ENCODE assay signal across 13 cellular contexts in genomic region chr19:35777411-35777841, GRCh38.
DNase-seq lines count a peak whose midpoint lies in the region.
"Had no signal": no experiment of that assay in that cellular context is flagged by ENCODE, and none has a peak within 500 bp of the region (broad histone marks: within the 10 kb centered on the region; RNA-seq: fewer than 3 reads in every experiment).

No MANE protein-coding gene starts in this region.

- H3K27ac ChIP-seq in iPS-20b (ENCODE audit: low read length), result no peak overlapping the region
- H3K27ac ChIP-seq: pancreas, uterus had no signal

- H3K4me3 Mint-ChIP-seq in activated naive CD4-positive, alpha-beta T cell treated with anti-CD3 and anti-CD28 coated beads, Interleukin-2, amount 10 ng/mL, durations not matched to agents 7 days and 5 days, result no peak overlapping the region

- peaks cover 40% of the 10 kb centered on the region for H3K27me3 ChIP-seq in iPS-20b (ENCODE audit: insufficient read depth, low read length)
- H3K27me3 ChIP-seq: pancreas, uterus had no signal

- CTCF ChIA-PET in activated naive CD4-positive, alpha-beta T cell treated with anti-CD3 and anti-CD28 coated beads, Interleukin-2, amount 10 ng/mL, durations not matched to agents 7 days and 5 days (lab: Charles Lee), result interaction anchor here (1.4 kb wide), 1 partner anchor 42 kb away, joined by 5 read pairs; no protein-coding TSS in a partner anchor

- no peak for DNase-seq in activated naive CD4-positive, alpha-beta T cell treated with anti-CD3 and anti-CD28 coated beads, Interleukin-2, amount 10 ng/mL, durations not matched to agents 7 days and 5 days
- DNase-seq in activated naive CD4-positive, alpha-beta T cell (lab: John Stamatoyannopoulos, UW), result no peak
- DNase-seq in superior temporal gyrus (ENCODE audit: extremely low spot score) (peak; percentile 60), NCI-H1694 (lab: John Stamatoyannopoulos, UW) (no peak), NCI-H345 treated with DMSO at 0.1 percent for 48 hours (lab: John Stamatoyannopoulos, UW; ENCODE audit: unreplicated experiment) (no peak)
- DNase-seq: amniotic stem cell; left ventricle myocardium superior; NCI-H1105; NCI-H510A; stimulated activated CD8-positive, alpha-beta memory T cell treated with anti-CD3 and anti-CD28 coated beads, Interleukin-4, amount 100 ng/mL, for 48 hours; uterus had no signal

- H3K9ac ChIP-seq in iPS-20b (ENCODE audit: low read depth, low read length), result no peak overlapping the region

- H3K4me3 ChIP-seq in iPS-20b (ENCODE audit: low read length), result peak overlapping the region; percentile 40; the same call in 1 of the 2 replicates
- H3K4me3 ChIP-seq: pancreas, uterus had no signal

- no peaks in the 10 kb centered on the region for H3K27me3 Mint-ChIP-seq in activated naive CD4-positive, alpha-beta T cell treated with anti-CD3 and anti-CD28 coated beads, Interleukin-2, amount 10 ng/mL, durations not matched to agents 7 days and 5 days

- no peaks in the 10 kb centered on the region for H3K36me3 ChIP-seq in iPS-20b (ENCODE audit: insufficient read depth, low read depth, low read length)
- H3K36me3 ChIP-seq: pancreas, uterus had no signal

- peak overlapping the region; percentile 66 for H3K27ac Mint-ChIP-seq in activated naive CD4-positive, alpha-beta T cell treated with anti-CD3 and anti-CD28 coated beads, Interleukin-2, amount 10 ng/mL, durations not matched to agents 7 days and 5 days

- H3K9me3 Mint-ChIP-seq in activated naive CD4-positive, alpha-beta T cell treated with anti-CD3 and anti-CD28 coated beads, Interleukin-2, amount 10 ng/mL, durations not matched to agents 7 days and 5 days, result no peaks in the 10 kb centered on the region

- peaks cover 35% of the 10 kb centered on the region for H3K36me3 Mint-ChIP-seq in activated naive CD4-positive, alpha-beta T cell treated with anti-CD3 and anti-CD28 coated beads, Interleukin-2, amount 10 ng/mL, durations not matched to agents 7 days and 5 days

- H3K9me3 ChIP-seq in iPS-20b (ENCODE audit: insufficient read depth, low read depth, low read length), result no peaks in the 10 kb centered on the region
- H3K9me3 ChIP-seq: pancreas, uterus had no signal

- peaks cover 28% of the 10 kb centered on the region for H3K4me1 Mint-ChIP-seq in activated naive CD4-positive, alpha-beta T cell treated with anti-CD3 and anti-CD28 coated beads, Interleukin-2, amount 10 ng/mL, durations not matched to agents 7 days and 5 days

- H3K4me1 ChIP-seq in iPS-20b (ENCODE audit: insufficient read depth, low read length), result peaks cover 8% of the 10 kb centered on the region; the same call in 1 of the 2 replicates
- H3K4me1 ChIP-seq: pancreas had no signal
